Comparison of ENCODE assay signal across 12 cellular contexts in the genomic region with DNA sequence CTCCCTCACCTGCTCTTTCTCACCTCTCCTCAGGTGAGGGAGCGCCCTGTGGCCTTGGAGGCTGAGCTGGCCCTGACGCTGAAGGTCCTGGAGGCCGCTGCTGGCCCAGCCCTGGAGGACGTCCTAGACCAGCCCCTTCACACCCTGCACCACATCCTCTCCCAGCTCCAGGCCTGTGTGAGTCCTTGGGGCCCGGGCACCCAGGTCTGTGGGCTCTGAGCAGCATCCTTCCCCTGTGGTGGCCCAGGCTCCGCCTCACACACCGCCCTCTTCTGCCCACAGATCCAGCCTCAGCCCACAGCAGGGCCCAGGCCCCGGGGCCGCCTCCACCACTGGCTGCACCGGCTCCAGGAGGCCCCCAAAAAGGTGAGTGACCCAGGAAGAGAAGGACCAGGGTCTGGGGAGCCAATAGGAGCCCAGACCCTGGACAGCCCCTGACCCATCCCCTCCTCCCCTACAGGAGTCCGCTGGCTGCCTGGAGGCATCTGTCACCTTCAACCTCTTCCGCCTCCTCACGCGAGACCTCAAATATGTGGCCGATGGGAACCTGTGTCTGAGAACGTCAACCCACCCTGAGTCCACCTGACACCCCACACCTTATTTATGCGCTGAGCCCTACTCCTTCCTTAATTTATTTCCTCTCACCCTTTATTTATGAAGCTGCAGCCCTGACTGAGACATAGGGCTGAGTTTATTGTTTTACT. TPM values are rescaled to one million over a fixed set of nuclear protein-coding genes. Genes with fewer than 3 reads are reported as not detected.
DNase-seq lines count a peak whose midpoint lies in the region; ATAC-seq lines count a peak whose summit lies in the region.
"Had no signal": no experiment of that assay in that cellular context is flagged by ENCODE, and none has a peak within 500 bp of the region (broad histone marks: within the 10 kb centered on the region; RNA-seq: fewer than 3 reads in every experiment).

No MANE protein-coding gene starts in this region.

- H3K36me3 ChIP-seq in effector memory CD4-positive, alpha-beta T cell (ENCODE audit: control insufficient read depth, insufficient read depth, low read length), result no peaks in the 10 kb centered on the region

- DNase-seq in T-helper 1 cell (peak; percentile 19 to 80 (median 38)), left lobe of liver (ENCODE audit: low spot score) (no peak)
- peak; percentile 5 for DNase-seq in activated CD8-positive, alpha-beta memory T cell treated with anti-CD3 and anti-CD28 coated beads, Interleukin-2, amount 50 U/mL, for 24 hours (ENCODE audit: extremely low read depth)
- peak; percentile 34 to 35 (median 34) for DNase-seq in effector memory CD4-positive, alpha-beta T cell
- peak; percentile 47 for DNase-seq in stimulated activated CD8-positive, alpha-beta memory T cell treated with anti-CD3 and anti-CD28 coated beads, Interleukin-4, amount 100 ng/mL, for 24 hours (ENCODE audit: low read depth)
- DNase-seq: NCI-H69 had no signal

- H3K27me3 ChIP-seq in effector memory CD4-positive, alpha-beta T cell (replicated peaks; ENCODE audit: control insufficient read depth, insufficient read depth, low read length, poor library complexity, severe bottlenecking), result no peaks in the 10 kb centered on the region

- H3K4me3 ChIP-seq in effector memory CD4-positive, alpha-beta T cell (ENCODE audit: insufficient read depth, low read depth, low read length, poor library complexity, severe bottlenecking), result no peak overlapping the region

- H3K4me1 ChIP-seq in effector memory CD4-positive, alpha-beta T cell (ENCODE audit: control insufficient read depth, insufficient read depth, low read length, poor library complexity, severe bottlenecking), result peaks cover 4% of the 10 kb centered on the region

- no peak overlapping the region for H3K27ac ChIP-seq in effector memory CD4-positive, alpha-beta T cell (ENCODE audit: insufficient read depth, low read length, poor library complexity, severe bottlenecking)

- no peaks in the 10 kb centered on the region for H3K9me3 ChIP-seq in effector memory CD4-positive, alpha-beta T cell (ENCODE audit: control insufficient read depth, low read length)

- ATAC-seq in HG03460 (IDR thresholded peaks at IDR 0.05; ENCODE audit: unreplicated experiment) (no peak), left lobe of liver (no peak), GM18873 (IDR thresholded peaks at IDR 0.05; ENCODE audit: low FRiP score, unreplicated experiment) (no peak), GM18498 (IDR thresholded peaks at IDR 0.05; ENCODE audit: unreplicated experiment) (no peak)

RNA-seq across cellular contexts. Expression of a gene that starts 1.9 kb away (rescaled TPM):
- total RNA-seq in left lobe of liver, result not detected
- total RNA-seq: glomerular endothelial cell, mesothelial cell of epicardium had no signal

RNA-seq across cellular contexts. Expression of a gene that starts 22.6 kb away (rescaled TPM):
- total RNA-seq in left lobe of liver, result 0.78 TPM

RNA-seq across cellular contexts. Expression of a gene that starts 29.9 kb away (rescaled TPM):
- total RNA-seq in left lobe of liver, result not detected
- total RNA-seq: glomerular endothelial cell; mesothelial cell of epicardium; T-helper 2 cell treated with Interferon-gamma antibody and Interleukin-4, amounts not matched to agents 100 ng/mL and 5 ng/mL, for 36 hours had no signal

RNA-seq across cellular contexts. Expression of a gene that starts 37.8 kb away (rescaled TPM):
- 11.3 TPM for total RNA-seq in left lobe of liver
- total RNA-seq: mesothelial cell of epicardium had no signal

RNA-seq across cellular contexts. Expression of a gene that starts 44.1 kb away (rescaled TPM):
- 30.1 TPM for total RNA-seq in left lobe of liver
